20 cellular contexts compared by ENCODE assay signal in the genomic region with DNA sequence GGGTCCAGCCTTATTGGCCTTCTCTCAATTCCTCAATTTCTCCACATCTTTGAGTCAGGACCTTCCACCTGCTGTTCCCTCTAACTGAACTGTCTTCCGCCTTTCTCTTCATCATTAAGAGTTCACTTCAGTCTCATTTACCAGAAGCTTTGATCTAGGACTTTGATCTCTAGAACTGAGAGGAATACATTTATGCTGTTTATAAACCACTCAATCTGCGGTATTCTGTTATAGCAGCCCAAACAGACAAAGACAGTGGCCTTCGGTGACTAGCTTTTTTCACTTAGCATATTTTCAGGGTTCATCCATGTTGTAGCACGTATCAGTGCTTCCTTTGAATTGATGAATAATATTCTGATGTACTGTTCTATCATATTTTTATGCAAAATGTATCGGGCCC. TPM values are rescaled to one million over a fixed set of nuclear protein-coding genes. Genes with fewer than 3 reads are reported as not detected.
A peak's percentile ranks its signal among the peaks of the same experiment; 100 is the strongest.
DNase-seq lines count a peak whose midpoint lies in the region; ATAC-seq and TF ChIP-seq lines count a peak whose summit lies in the region.
"Had no signal": no experiment of that assay in that cellular context is flagged by ENCODE, and none has a peak within 500 bp of the region (broad histone marks: within the 10 kb centered on the region; RNA-seq: fewer than 3 reads in every experiment).

No MANE protein-coding gene starts in this region.

- peaks cover 14% of the 10 kb centered on the region for H3K36me3 Mint-ChIP-seq in activated CD8-positive, alpha-beta T cell treated with anti-CD3 and anti-CD28 coated beads for 36 hours (ENCODE audit: low read depth)
- peaks cover 20% of the 10 kb centered on the region for H3K36me3 Mint-ChIP-seq in activated CD8-positive, alpha-beta T cell treated with anti-CD3 and anti-CD28 coated beads, Interleukin-2, amount 10 ng/mL, durations not matched to agents 7 days and 5 days (ENCODE audit: low read depth)
- H3K36me3 Mint-ChIP-seq in CD4-positive, CD25-positive, alpha-beta regulatory T cell, result peaks cover 31% of the 10 kb centered on the region
- H3K36me3 Mint-ChIP-seq in GM23338 (ENCODE audit: low read depth), result peaks cover 6% of the 10 kb centered on the region; the same call in 1 of the 3 replicates
- H3K36me3 Mint-ChIP-seq in naive thymus-derived CD8-positive, alpha-beta T cell, result peaks cover 5 to 29% (median 8%) of the 10 kb centered on the region in 3 donors

- peaks cover 3% of the 10 kb centered on the region; the same call in 1 of the 2 replicates for H3F3A ChIP-seq in GM23338 (replicated peaks; ENCODE audit: low read depth)

- no peak overlapping the region for H2AFZ ChIP-seq in GM23338

- peaks cover 7% of the 10 kb centered on the region for H3K4me1 ChIP-seq in CD4-positive, CD25-positive, alpha-beta regulatory T cell (ENCODE audit: control insufficient read depth, insufficient read depth, low read length, poor library complexity, severe bottlenecking)
- peaks cover 34% of the 10 kb centered on the region for H3K4me1 ChIP-seq in GM23338 (ENCODE audit: insufficient read depth)

- TF ChIP-seq CTCF in activated CD8-positive, alpha-beta T cell treated with anti-CD3 and anti-CD28 coated beads for 36 hours (IDR thresholded peaks at IDR 0.05), result no peak
- TF ChIP-seq CTCF in GM23338 (conservative IDR thresholded peaks at IDR 0.05; ENCODE audit: low read depth in 2 of 2), result no peak

- H3K27ac Mint-ChIP-seq in activated CD8-positive, alpha-beta T cell treated with anti-CD3 and anti-CD28 coated beads for 36 hours, result peak overlapping the region; percentile 4
- H3K27ac Mint-ChIP-seq in activated CD8-positive, alpha-beta T cell treated with anti-CD3 and anti-CD28 coated beads, Interleukin-2, amount 10 ng/mL, durations not matched to agents 7 days and 5 days, result no peak overlapping the region
- peak overlapping the region; percentile 32 to 39 (median 35) for H3K27ac Mint-ChIP-seq in CD4-positive, CD25-positive, alpha-beta regulatory T cell
- H3K27ac Mint-ChIP-seq in GM23338, result no peak overlapping the region
- peak overlapping the region; percentile 1 to 76 (median 16) for H3K27ac Mint-ChIP-seq in naive thymus-derived CD8-positive, alpha-beta T cell
- H3K27ac Mint-ChIP-seq: HFFc6 had no signal

- H3K4me3 ChIP-seq in CD4-positive, CD25-positive, alpha-beta regulatory T cell (ENCODE audit: low read depth, low read length), result no peak overlapping the region
- no peak overlapping the region for H3K4me3 ChIP-seq in GM23338
- H3K4me3 ChIP-seq: BLaER1 had no signal

- no peak overlapping the region for H3K27ac ChIP-seq in CD4-positive, CD25-positive, alpha-beta regulatory T cell (ENCODE audit: insufficient read depth, low read length, poor library complexity, severe bottlenecking)
- H3K27ac ChIP-seq in GM23338 (ENCODE audit: low read depth), result no peak overlapping the region
- H3K27ac ChIP-seq: BLaER1 had no signal

- CTCF ChIA-PET in activated CD8-positive, alpha-beta T cell treated with anti-CD3 and anti-CD28 coated beads for 36 hours (lab: Charles Lee), result interaction anchor here (0.7 to 2.6 kb wide), 3 partner anchors 10 to 24 kb away, joined by 3 to 11 read pairs (median 4); a partner anchor contains a TSS
- CTCF ChIA-PET in activated CD8-positive, alpha-beta T cell treated with anti-CD3 and anti-CD28 coated beads, Interleukin-2, amount 10 ng/mL, durations not matched to agents 7 days and 5 days (lab: Charles Lee), result interaction anchor here (0.7 to 6.7 kb wide), 3 partner anchors 8 to 134 kb away, joined by 4 to 163 read pairs (median 24); a partner anchor contains a TSS

- ATAC-seq in activated CD8-positive, alpha-beta T cell treated with anti-CD3 and anti-CD28 coated beads for 36 hours, result no peak
- ATAC-seq in activated CD8-positive, alpha-beta T cell treated with anti-CD3 and anti-CD28 coated beads, Interleukin-2, amount 10 ng/mL, durations not matched to agents 7 days and 5 days, result no peak
- peak; percentile 73 to 85 for ATAC-seq in CD4-positive, CD25-positive, alpha-beta regulatory T cell (ENCODE audit: low read depth in 2 of 2)
- ATAC-seq in GM23338 (no peak), GM18502 (IDR thresholded peaks at IDR 0.05; ENCODE audit: poor library complexity, unreplicated experiment) (no peak)
- peak; percentile 91 to 97 for ATAC-seq in naive thymus-derived CD8-positive, alpha-beta T cell
- ATAC-seq: HepG2, Right ventricle myocardium inferior had no signal

- 0 out of 2 replicates have a peak overlapping the region, but pooled peaks have one; percentile 34 for H3K4me2 ChIP-seq in GM23338
- H3K4me2 ChIP-seq: BLaER1 had no signal

- H3K36me3 ChIP-seq in CD4-positive, CD25-positive, alpha-beta regulatory T cell (ENCODE audit: control insufficient read depth, insufficient read depth, low read length), result peaks cover 4% of the 10 kb centered on the region
- no peaks in the 10 kb centered on the region for H3K36me3 ChIP-seq in GM23338 (ENCODE audit: insufficient read depth)

- intact Hi-C loops in activated CD8-positive, alpha-beta T cell treated with anti-CD3 and anti-CD28 coated beads for 36 hours (cut with micrococcal nuclease), result no loop called here

- no peaks in the 10 kb centered on the region for H3K27me3 ChIP-seq in CD4-positive, CD25-positive, alpha-beta regulatory T cell (ENCODE audit: control insufficient read depth, insufficient read depth, low read length)
- H3K27me3 ChIP-seq in GM23338 (ENCODE audit: insufficient read depth), result no peaks in the 10 kb centered on the region
- H3K27me3 ChIP-seq: BLaER1 had no signal

- H3K9me2 ChIP-seq in GM23338 (ENCODE audit: insufficient read depth), result no peaks in the 10 kb centered on the region

- peaks cover 20% of the 10 kb centered on the region for H3K79me2 ChIP-seq in GM23338 (replicated peaks; ENCODE audit: insufficient read depth)

- no peaks in the 10 kb centered on the region for H3K9me3 Mint-ChIP-seq in activated CD8-positive, alpha-beta T cell treated with anti-CD3 and anti-CD28 coated beads for 36 hours
- H3K9me3 Mint-ChIP-seq in activated CD8-positive, alpha-beta T cell treated with anti-CD3 and anti-CD28 coated beads, Interleukin-2, amount 10 ng/mL, durations not matched to agents 7 days and 5 days (ENCODE audit: insufficient read depth), result no peaks in the 10 kb centered on the region
- no peaks in the 10 kb centered on the region for H3K9me3 Mint-ChIP-seq in CD4-positive, CD25-positive, alpha-beta regulatory T cell
- H3K9me3 Mint-ChIP-seq in GM23338, result no peaks in the 10 kb centered on the region
- no peaks in the 10 kb centered on the region for H3K9me3 Mint-ChIP-seq in naive thymus-derived CD8-positive, alpha-beta T cell
- H3K9me3 Mint-ChIP-seq: HFFc6 had no signal

- POLR2A ChIA-PET in activated CD8-positive, alpha-beta T cell treated with anti-CD3 and anti-CD28 coated beads for 36 hours (lab: Charles Lee), result no interaction called here
- POLR2A ChIA-PET in activated CD8-positive, alpha-beta T cell treated with anti-CD3 and anti-CD28 coated beads, Interleukin-2, amount 10 ng/mL, durations not matched to agents 7 days and 5 days (lab: Charles Lee), result no interaction called here
- POLR2A ChIA-PET in naive thymus-derived CD8-positive, alpha-beta T cell (lab: Charles Lee), result interaction anchor here (1.2 to 1.5 kb wide), 2 partner anchors 8 to 10 kb away, joined by 3 to 6 read pairs; a partner anchor contains a TSS

- peaks cover 4% of the 10 kb centered on the region; the same call in 1 of the 2 replicates for H4K20me1 ChIP-seq in GM23338 (replicated peaks; ENCODE audit: insufficient read depth)

- H3K4me1 Mint-ChIP-seq in activated CD8-positive, alpha-beta T cell treated with anti-CD3 and anti-CD28 coated beads for 36 hours (ENCODE audit: low read depth), result peaks cover 19% of the 10 kb centered on the region
- peaks cover 20% of the 10 kb centered on the region for H3K4me1 Mint-ChIP-seq in activated CD8-positive, alpha-beta T cell treated with anti-CD3 and anti-CD28 coated beads, Interleukin-2, amount 10 ng/mL, durations not matched to agents 7 days and 5 days (ENCODE audit: low read depth)
- H3K4me1 Mint-ChIP-seq in CD4-positive, CD25-positive, alpha-beta regulatory T cell, result peaks cover 19 to 45% (median 25%) of the 10 kb centered on the region in 4 donors
- peaks cover 32% of the 10 kb centered on the region for H3K4me1 Mint-ChIP-seq in GM23338
- peaks cover 20 to 43% (median 29%) of the 10 kb centered on the region in 4 donors for H3K4me1 Mint-ChIP-seq in naive thymus-derived CD8-positive, alpha-beta T cell

- no peaks in the 10 kb centered on the region for H3K9me3 ChIP-seq in CD4-positive, CD25-positive, alpha-beta regulatory T cell (ENCODE audit: control insufficient read depth in 2 of 2, low read length in 2 of 2)
- H3K9me3 ChIP-seq: BLaER1 had no signal

- H3K27me3 Mint-ChIP-seq in activated CD8-positive, alpha-beta T cell treated with anti-CD3 and anti-CD28 coated beads for 36 hours, result no peaks in the 10 kb centered on the region
- no peaks in the 10 kb centered on the region for H3K27me3 Mint-ChIP-seq in activated CD8-positive, alpha-beta T cell treated with anti-CD3 and anti-CD28 coated beads, Interleukin-2, amount 10 ng/mL, durations not matched to agents 7 days and 5 days (ENCODE audit: low read depth)
- no peaks in the 10 kb centered on the region for H3K27me3 Mint-ChIP-seq in CD4-positive, CD25-positive, alpha-beta regulatory T cell
- H3K27me3 Mint-ChIP-seq in GM23338 (ENCODE audit: insufficient read depth, low read depth, poor library complexity), result peaks cover 3% of the 10 kb centered on the region
- H3K27me3 Mint-ChIP-seq in naive thymus-derived CD8-positive, alpha-beta T cell, result no peaks in the 10 kb centered on the region

- DNase-seq in activated CD8-positive, alpha-beta T cell treated with anti-CD3 and anti-CD28 coated beads for 36 hours, result no peak
- DNase-seq in activated CD8-positive, alpha-beta T cell treated with anti-CD3 and anti-CD28 coated beads, Interleukin-2, amount 10 ng/mL, durations not matched to agents 7 days and 5 days, result no peak
- peak in 2 of 3 donors; percentile 47 to 67 for DNase-seq in CD4-positive, CD25-positive, alpha-beta regulatory T cell
- DNase-seq in GM23338 (ENCODE audit: low spot score), result no peak
- peak in 2 of 10 donors; percentile 38 to 52 for DNase-seq in naive thymus-derived CD8-positive, alpha-beta T cell
- DNase-seq in activated effector memory CD4-positive, alpha-beta T cell treated with anti-CD3 and anti-CD28 coated beads, Interleukin-2, amount 50 U/mL, for 16 hours, result no peak
- DNase-seq: DMS79 treated with DMSO at 0.1 percent for 48 hours; H7; HFFc6; KG1; NCI-H1417; NCI-H187; NCI-H2107; NCI-H510A; NCI-H748 treated with DMSO at 0.1 percent for 48 hours; NK-92 treated with Interleukin-12 subunit alpha and Interleukin-12 subunit beta, amount 100 ng/mL, for 24 hours had no signal

- no peak overlapping the region for H3K4me3 Mint-ChIP-seq in activated CD8-positive, alpha-beta T cell treated with anti-CD3 and anti-CD28 coated beads for 36 hours
- no peak overlapping the region for H3K4me3 Mint-ChIP-seq in activated CD8-positive, alpha-beta T cell treated with anti-CD3 and anti-CD28 coated beads, Interleukin-2, amount 10 ng/mL, durations not matched to agents 7 days and 5 days
- peak overlapping the region in 3 of 4 donors; percentile 1 to 30 (median 5) for H3K4me3 Mint-ChIP-seq in CD4-positive, CD25-positive, alpha-beta regulatory T cell
- no peak overlapping the region for H3K4me3 Mint-ChIP-seq in GM23338
- peak overlapping the region in 2 of 10 donors; percentile 2 to 30 for H3K4me3 Mint-ChIP-seq in naive thymus-derived CD8-positive, alpha-beta T cell
- H3K4me3 Mint-ChIP-seq: HFFc6 had no signal

RNA-seq across cellular contexts. Expression of a gene that starts 10.5 kb away (rescaled TPM):
- 10 to 100 TPM; 37.0 to 37.2 TPM for total RNA-seq in activated CD8-positive, alpha-beta T cell treated with anti-CD3 and anti-CD28 coated beads for 36 hours
- total RNA-seq in activated CD8-positive, alpha-beta T cell treated with anti-CD3 and anti-CD28 coated beads, Interleukin-2, amount 10 ng/mL, durations not matched to agents 7 days and 5 days, result 10 to 100 TPM; 26.4 to 26.8 TPM
- 14.7 TPM for total RNA-seq in CD4-positive, CD25-positive, alpha-beta regulatory T cell
- polyA plus RNA-seq in CD4-positive, CD25-positive, alpha-beta regulatory T cell, result 1 to 10 TPM; 3.8 to 8.0 (median 5.0) TPM
- 24.7 and 32.7 TPM in 2 replicates for total RNA-seq in GM23338 (2014; rRNA removed; shearing (Covaris generic))
- 11.0 and 12.6 TPM in 2 replicates for polyA plus RNA-seq in GM23338 (2016; fragmentation: Nextera tagmentation; extraction: Ambion mirVana)
- total RNA-seq in naive thymus-derived CD8-positive, alpha-beta T cell, result 10 to 100 TPM; 16.1 to 19.4 TPM
- 1 to 10 TPM; 4.8 to 9.5 (median 5.0) TPM for polyA plus RNA-seq in naive thymus-derived CD8-positive, alpha-beta T cell

Comparison
In these comparisons a context has a peak if more than half of its experiments do, and no peak if none do; other contexts are left out.
1. H3K27ac Mint-ChIP-seq: peak in activated CD8-positive, alpha-beta T cell treated with anti-CD3 and anti-CD28 coated beads for 36 hours (single experiment), CD4-positive, CD25-positive, alpha-beta regulatory T cell (3 of 3) and naive thymus-derived CD8-positive, alpha-beta T cell (10 of 10); none in activated CD8-positive, alpha-beta T cell treated with anti-CD3 and anti-CD28 coated beads, Interleukin-2, amount 10 ng/mL, durations not matched to agents 7 days and 5 days (single experiment) and GM23338 (single experiment).
2. ATAC-seq: peak in CD4-positive, CD25-positive, alpha-beta regulatory T cell (2 of 2) and naive thymus-derived CD8-positive, alpha-beta T cell (2 of 2); none in activated CD8-positive, alpha-beta T cell treated with anti-CD3 and anti-CD28 coated beads for 36 hours (single experiment), activated CD8-positive, alpha-beta T cell treated with anti-CD3 and anti-CD28 coated beads, Interleukin-2, amount 10 ng/mL, durations not matched to agents 7 days and 5 days (single experiment), GM23338 (single experiment) and GM18502 (single experiment).
3. DNase-seq: peak in CD4-positive, CD25-positive, alpha-beta regulatory T cell (2 of 3); none in activated CD8-positive, alpha-beta T cell treated with anti-CD3 and anti-CD28 coated beads for 36 hours (single experiment), activated CD8-positive, alpha-beta T cell treated with anti-CD3 and anti-CD28 coated beads, Interleukin-2, amount 10 ng/mL, durations not matched to agents 7 days and 5 days (single experiment), GM23338 (single experiment) and activated effector memory CD4-positive, alpha-beta T cell treated with anti-CD3 and anti-CD28 coated beads, Interleukin-2, amount 50 U/mL, for 16 hours (single experiment).
4. H3K4me3 Mint-ChIP-seq: peak in CD4-positive, CD25-positive, alpha-beta regulatory T cell (3 of 4); none in activated CD8-positive, alpha-beta T cell treated with anti-CD3 and anti-CD28 coated beads for 36 hours (single experiment), activated CD8-positive, alpha-beta T cell treated with anti-CD3 and anti-CD28 coated beads, Interleukin-2, amount 10 ng/mL, durations not matched to agents 7 days and 5 days (single experiment) and GM23338 (single experiment).